11 cellular contexts compared by ENCODE assay signal in the genomic region with DNA sequence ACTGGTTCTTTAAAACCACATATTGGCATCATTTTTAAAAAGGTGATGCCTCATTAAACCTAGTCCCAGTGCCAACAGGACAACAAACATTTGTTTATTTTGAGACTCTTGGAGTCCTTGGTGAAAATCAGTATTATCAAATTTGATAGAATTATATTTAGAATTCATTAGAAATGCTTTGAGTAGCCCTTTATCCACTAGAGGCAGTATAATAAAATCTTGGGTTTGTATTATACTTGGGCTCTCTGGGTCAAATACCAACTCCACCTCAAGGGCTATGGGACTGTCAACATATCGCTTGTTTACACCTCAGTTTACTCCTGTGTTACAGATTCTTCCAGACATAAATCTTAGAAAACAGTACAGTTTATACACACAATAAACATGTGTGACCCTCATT.
DNase-seq lines count a peak whose midpoint lies in the region; ATAC-seq and TF ChIP-seq lines count a peak whose summit lies in the region.
"Had no signal": no experiment of that assay in that cellular context is flagged by ENCODE, and none has a peak within 500 bp of the region (broad histone marks: within the 10 kb centered on the region; RNA-seq: fewer than 3 reads in every experiment).

No MANE protein-coding gene starts in this region.

- no peaks in the 10 kb centered on the region for H3K36me3 Mint-ChIP-seq in activated T-helper 17 cell treated with anti-CD3 and anti-CD28 coated beads, Interleukin-2, amount 50 U/mL, for 72 hours (ENCODE audit: low read depth)

- H3F3A ChIP-seq in smooth muscle cell (ENCODE audit: low read depth): no peaks in the 10 kb centered on the region

- intact Hi-C loops in mammary epithelial cell (cut with micrococcal nuclease): loop anchor here (5.0 to 10.0 kb wide), 2 partner anchors 1258 to 1915 kb away; no protein-coding TSS in a partner anchor

- no peaks in the 10 kb centered on the region for H3K9me3 ChIP-seq in mammary epithelial cell (replicated peaks; ENCODE audit: insufficient read depth, low read length)
- no peaks in the 10 kb centered on the region for H3K9me3 ChIP-seq in smooth muscle cell (replicated peaks; ENCODE audit: low read depth)
- H3K9me3 ChIP-seq: BLaER1 treated with 17β-estradiol and CSF1 and Interleukin-3, amounts not matched to agents 10 nM and 100 nM had no signal

- peaks cover 5% of the 10 kb centered on the region for H3K27me3 Mint-ChIP-seq in activated T-helper 17 cell treated with anti-CD3 and anti-CD28 coated beads, Interleukin-2, amount 50 U/mL, for 72 hours

- no peaks in the 10 kb centered on the region for H3K36me3 ChIP-seq in mammary epithelial cell (ENCODE audit: insufficient read depth, low read length)
- no peaks in the 10 kb centered on the region for H3K36me3 ChIP-seq in smooth muscle cell (ENCODE audit: low read depth)
- H3K36me3 ChIP-seq: BLaER1 treated with 17β-estradiol and CSF1 and Interleukin-3, amounts not matched to agents 10 nM and 100 nM had no signal

- DNase-seq in SIG-M5 treated with dmso at 0.1 percent for 504 hours (lab: John Stamatoyannopoulos, UW; ENCODE audit: unreplicated experiment): peak; percentile 32
- no peak for DNase-seq in SIG-M5 (lab: John Stamatoyannopoulos, UW)
- DNase-seq in HuH-7.5 (ENCODE audit: low spot score): peak; percentile 9
- no peak for DNase-seq in mammary epithelial cell
- no peak for DNase-seq in smooth muscle cell (lab: John Stamatoyannopoulos, UW; ENCODE audit: unreplicated experiment)
- DNase-seq in amniotic stem cell (lab: John Stamatoyannopoulos, UW): no peak
- DNase-seq: activated CD8-positive, alpha-beta memory T cell treated with anti-CD3 and anti-CD28 coated beads, Interleukin-2, amount 50 U/mL, for 4 hours; stimulated activated CD4-positive, alpha-beta T cell treated with anti-CD3 and anti-CD28 coated beads, Interleukin-2, amount 100 ng/mL, for 48 hours had no signal

- H3K4me3 ChIP-seq in mammary epithelial cell (replicated peaks in 1 of 3; ENCODE audit: insufficient read depth in 1 of 3, low read depth in 2 of 3, low read length in 3 of 3) (no peak overlapping the region), smooth muscle cell (no peak overlapping the region)
- H3K4me3 ChIP-seq: BLaER1 treated with 17β-estradiol and CSF1 and Interleukin-3, amounts not matched to agents 10 nM and 100 nM had no signal

- H3K4me2 ChIP-seq in mammary epithelial cell (ENCODE audit: insufficient read depth, low read depth, low read length) (no peak overlapping the region), smooth muscle cell (no peak overlapping the region)
- H3K4me2 ChIP-seq: BLaER1 treated with 17β-estradiol and CSF1 and Interleukin-3, amounts not matched to agents 10 nM and 100 nM had no signal

- TF ChIP-seq CTCF in mammary epithelial cell (conservative IDR thresholded peaks at IDR 0.05 in 1 of 2, IDR thresholded peaks at IDR 0.05 in 1 of 2; ENCODE audit: extremely low read depth in 1 of 2, insufficient read depth in 1 of 2, low read depth in 1 of 2, low read length in 2 of 2): peak; percentile 40 to 43
- TF ChIP-seq CTCF in smooth muscle cell (IDR thresholded peaks at IDR 0.05; ENCODE audit: borderline replicate concordance, insufficient read depth, poor library complexity, severe bottlenecking): peak; percentile 41

- H2AFZ ChIP-seq in mammary epithelial cell (ENCODE audit: low read depth, low read length) (no peak overlapping the region), smooth muscle cell (ENCODE audit: low read depth) (no peak overlapping the region)

- H3K27me3 ChIP-seq in mammary epithelial cell (ENCODE audit: insufficient read depth, low read length) (no peaks in the 10 kb centered on the region), smooth muscle cell (ENCODE audit: low read depth) (no peaks in the 10 kb centered on the region)
- H3K27me3 ChIP-seq: BLaER1 treated with 17β-estradiol and CSF1 and Interleukin-3, amounts not matched to agents 10 nM and 100 nM had no signal

- in situ Hi-C loops in mammary epithelial cell (cut with MboI; ENCODE audit: low sequenced_read_pairs in 2 of 2): no loop called here

- H3K27ac ChIP-seq in mammary epithelial cell (ENCODE audit: insufficient read depth, low read depth, low read length) (no peak overlapping the region), smooth muscle cell (ENCODE audit: low read depth) (no peak overlapping the region)
- H3K27ac ChIP-seq: BLaER1 treated with 17β-estradiol and CSF1 and Interleukin-3, amounts not matched to agents 10 nM and 100 nM had no signal

- no TSS peak for BruUV-seq in mammary epithelial cell (replicated peaks; lab: Mats Ljungman, UMichigan)

- no peaks in the 10 kb centered on the region for H3K4me1 ChIP-seq in mammary epithelial cell (ENCODE audit: insufficient read depth, low read length)
- no peaks in the 10 kb centered on the region for H3K4me1 ChIP-seq in smooth muscle cell (ENCODE audit: low read depth)
- H3K4me1 ChIP-seq: BLaER1 treated with 17β-estradiol and CSF1 and Interleukin-3, amounts not matched to agents 10 nM and 100 nM had no signal

- H4K20me1 ChIP-seq in mammary epithelial cell (ENCODE audit: insufficient read depth, low read length) (no peaks in the 10 kb centered on the region), smooth muscle cell (ENCODE audit: low read depth) (no peaks in the 10 kb centered on the region)
- H4K20me1 ChIP-seq: BLaER1 treated with 17β-estradiol and CSF1 and Interleukin-3, amounts not matched to agents 10 nM and 100 nM had no signal

- no peak overlapping the region for H3K27ac Mint-ChIP-seq in activated T-helper 17 cell treated with anti-CD3 and anti-CD28 coated beads, Interleukin-2, amount 50 U/mL, for 72 hours

- WGBS in mammary epithelial cell (ENCODE audit: low coverage, missing lambda C conversion rate): 56% methylated on average over 1 of the region's 1 CpG
- 92% methylated on average over 1 of the region's 1 CpG for WGBS in smooth muscle cell (ENCODE audit: low lambda C conversion rate)

- dilution Hi-C loops in mammary epithelial cell (cut with HindIII; ENCODE audit: low sequenced_read_pairs): no loop called here

- no peaks in the 10 kb centered on the region for H3K4me1 Mint-ChIP-seq in activated T-helper 17 cell treated with anti-CD3 and anti-CD28 coated beads, Interleukin-2, amount 50 U/mL, for 72 hours

- H3K9ac ChIP-seq in mammary epithelial cell (ENCODE audit: insufficient read depth, low read length) (no peak overlapping the region), smooth muscle cell (ENCODE audit: low read depth) (no peak overlapping the region)
- H3K9ac ChIP-seq: BLaER1 treated with 17β-estradiol and CSF1 and Interleukin-3, amounts not matched to agents 10 nM and 100 nM had no signal

- H3K9me3 Mint-ChIP-seq in activated T-helper 17 cell treated with anti-CD3 and anti-CD28 coated beads, Interleukin-2, amount 50 U/mL, for 72 hours: no peaks in the 10 kb centered on the region

- no peak for ATAC-seq in GM19397 (IDR thresholded peaks at IDR 0.05; ENCODE audit: unreplicated experiment)
- no peak for ATAC-seq in activated T-helper 17 cell treated with anti-CD3 and anti-CD28 coated beads, Interleukin-2, amount 50 U/mL, for 72 hours (replicated peaks)

- H3K4me3 Mint-ChIP-seq in activated T-helper 17 cell treated with anti-CD3 and anti-CD28 coated beads, Interleukin-2, amount 50 U/mL, for 72 hours: no peak overlapping the region

- CTCF ChIA-PET in mammary epithelial cell (lab: Charles Lee; ENCODE audit: low non-redundant PET): no interaction called here

- H3K79me2 ChIP-seq in mammary epithelial cell (ENCODE audit: insufficient read depth, low read length) (no peaks in the 10 kb centered on the region), smooth muscle cell (ENCODE audit: low read depth) (no peaks in the 10 kb centered on the region)

Comparison
In these comparisons a context has a peak if more than half of its experiments do, and no peak if none do; other contexts are left out.
1. DNase-seq: peak in SIG-M5 treated with dmso at 0.1 percent for 504 hours (single experiment) and HuH-7.5 (single experiment); none in SIG-M5 (single experiment), mammary epithelial cell (single experiment), smooth muscle cell (single experiment) and amniotic stem cell (single experiment).